ENCODE assay signal across 18 cellular contexts in genomic region chr16:71748226-71748625, GRCh38.
"Had no signal": no experiment of that assay in that cellular context is flagged by ENCODE, and none has a peak within 500 bp of the region (broad histone marks: within the 10 kb centered on the region; RNA-seq: fewer than 3 reads in every experiment).

No MANE protein-coding gene starts in this region.

- H3K4me3 ChIP-seq: adrenal gland, lower lobe of right lung, pancreas, tibial nerve had no signal

- H3K9ac ChIP-seq: SK-N-SH had no signal

- H3K27me3 ChIP-seq: adrenal gland, neutrophil, pancreas, tibial nerve had no signal

- H3K27ac Mint-ChIP-seq: activated naive CD4-positive, alpha-beta T cell treated with anti-CD3 and anti-CD28 coated beads for 36 hours had no signal

- H3K9me3 ChIP-seq: adrenal gland, lower lobe of right lung, neutrophil, pancreas, SK-N-SH, tibial nerve had no signal

- H3K27ac ChIP-seq: epithelial cell of prostate, lower lobe of right lung, neutrophil, pancreas, tibial nerve had no signal

- H3K4me1 ChIP-seq: adrenal gland, lower lobe of right lung, pancreas, tibial nerve had no signal

- ATAC-seq: lower lobe of right lung, natural killer cell, pancreas, sciatic nerve had no signal

- DNase-seq: activated naive CD4-positive, alpha-beta T cell treated with anti-CD3 and anti-CD28 coated beads for 36 hours; adrenal gland; foreskin fibroblast; hippocampal formation; islet precursor cell; lower lobe of right lung; natural killer cell; pancreas; SK-N-SH; stimulated activated CD4-positive, alpha-beta T cell treated with anti-CD3 and anti-CD28 coated beads, Interleukin-4, amount 100 ng/mL, for 24 hours; stimulated activated naive CD4-positive, alpha-beta T cell; substantia nigra; T-helper 1 cell had no signal

- H3K9me3 Mint-ChIP-seq: activated naive CD4-positive, alpha-beta T cell treated with anti-CD3 and anti-CD28 coated beads for 36 hours; natural killer cell had no signal

- FAIRE-seq: pancreas, urothelium cell line had no signal

- H3K4me3 Mint-ChIP-seq: activated naive CD4-positive, alpha-beta T cell treated with anti-CD3 and anti-CD28 coated beads for 36 hours; natural killer cell had no signal
